Comparison of ENCODE assay signal across 27 cellular contexts in genomic region chr20:22690000-22690399, GRCh38.
"Had no signal": no experiment of that assay in that cellular context is flagged by ENCODE, and none has a peak within 500 bp of the region (broad histone marks: within the 10 kb centered on the region; RNA-seq: fewer than 3 reads in every experiment).

No MANE protein-coding gene starts in this region.

- H3K36me3 ChIP-seq: SJSA1 had no signal

- H3K27me3 ChIP-seq: SJSA1 had no signal

- H3K27ac ChIP-seq: SJSA1 had no signal

- H3K4me2 ChIP-seq: SK-N-SH had no signal

- H3K9me3 ChIP-seq: SJSA1, SK-N-SH had no signal

- H3K4me3 ChIP-seq: SJSA1 had no signal

- FAIRE-seq: bronchial epithelial cell, TTC549 had no signal

- DNase-seq: activated CD4-positive, alpha-beta T cell treated with anti-CD3 and anti-CD28 coated beads for 36 hours; activated CD4-positive, alpha-beta T cell treated with anti-CD3 and anti-CD28 coated beads, Interleukin-2, amount 10 ng/mL, durations not matched to agents 7 days and 5 days; activated CD4-positive, alpha-beta T cell treated with anti-CD3 and anti-CD28 coated beads, Interleukin-2, amount 50 U/mL, for 48 hours; activated CD8-positive, alpha-beta memory T cell treated with anti-CD3 and anti-CD28 coated beads, Interleukin-2, amount 50 U/mL, for 4 hours; activated naive CD4-positive, alpha-beta T cell treated with anti-CD3 and anti-CD28 coated beads, Interleukin-2, amount 10 ng/mL, durations not matched to agents 7 days and 5 days; activated naive CD8-positive, alpha-beta T cell treated with anti-CD3 and anti-CD28 coated beads, Interleukin-2, amount 50 U/mL, for 24 hours; activated T-cell treated with anti-CD3 and anti-CD28 coated beads for 4 hours; activated T-cell treated with anti-CD3 and anti-CD28 coated beads, Interleukin-2, amount 50 U/mL, for 4 hours; anterior cingulate cortex; caudate nucleus; cerebellar nuclear complex; NCI-H1092 treated with DMSO at 0.1 percent for 48 hours; NCI-H1417; NCI-H187; NCI-H2029 treated with DMSO at 0.1 percent for 48 hours; NCI-H2107; NCI-H2171; NCI-H510A; NCI-H526; NCI-H748 treated with DMSO at 0.1 percent for 48 hours; NK-92 treated with Interleukin-12 subunit alpha and Interleukin-12 subunit beta, amount 100 ng/mL, for 24 hours; OCI-M1; SHP77 treated with DMSO at 0.1 percent for 48 hours; SK-N-SH had no signal

- ATAC-seq: activated CD4-positive, alpha-beta T cell treated with anti-CD3 and anti-CD28 coated beads for 36 hours; activated naive CD8-positive, alpha-beta T cell treated with anti-CD3 and anti-CD28 coated beads, Interleukin-2, amount 50 U/mL, for 24 hours; activated T-cell treated with anti-CD3 and anti-CD28 coated beads, Interleukin-2, amount 50 U/mL, for 4 hours had no signal

- H3K9ac ChIP-seq: SK-N-SH had no signal
